ENCODE assay signal across 11 cellular contexts in genomic region chr17:41034346-41034933, GRCh38. TPM values are rescaled to one million over a fixed set of nuclear protein-coding genes. Genes with fewer than 3 reads are reported as not detected.
"Had no signal": no experiment of that assay in that cellular context is flagged by ENCODE, and none has a peak within 500 bp of the region (broad histone marks: within the 10 kb centered on the region; RNA-seq: fewer than 3 reads in every experiment).

Gene KRTAP1-3 (minus strand): TSS chr17:41034874. CDS start chr17:41034821, 53 bp downstream.

RNA-seq across cellular contexts. Expression of gene KRTAP1-3, which starts in this region (rescaled TPM):
- total RNA-seq: activated naive CD4-positive, alpha-beta T cell treated with anti-CD3 and anti-CD28 coated beads, Interleukin-2, amount 50 U/mL, for 72 hours; activated T-helper 17 cell treated with anti-CD3 and anti-CD28 coated beads, Interleukin-2, amount 50 U/mL, for 72 hours; aorta; cardiac septum; chondrocyte; fibroblast of villous mesenchyme; heart right ventricle; left cardiac atrium; liver; tibial nerve; urinary bladder had no signal
